13 cellular contexts compared by ENCODE assay signal in the genomic region with DNA sequence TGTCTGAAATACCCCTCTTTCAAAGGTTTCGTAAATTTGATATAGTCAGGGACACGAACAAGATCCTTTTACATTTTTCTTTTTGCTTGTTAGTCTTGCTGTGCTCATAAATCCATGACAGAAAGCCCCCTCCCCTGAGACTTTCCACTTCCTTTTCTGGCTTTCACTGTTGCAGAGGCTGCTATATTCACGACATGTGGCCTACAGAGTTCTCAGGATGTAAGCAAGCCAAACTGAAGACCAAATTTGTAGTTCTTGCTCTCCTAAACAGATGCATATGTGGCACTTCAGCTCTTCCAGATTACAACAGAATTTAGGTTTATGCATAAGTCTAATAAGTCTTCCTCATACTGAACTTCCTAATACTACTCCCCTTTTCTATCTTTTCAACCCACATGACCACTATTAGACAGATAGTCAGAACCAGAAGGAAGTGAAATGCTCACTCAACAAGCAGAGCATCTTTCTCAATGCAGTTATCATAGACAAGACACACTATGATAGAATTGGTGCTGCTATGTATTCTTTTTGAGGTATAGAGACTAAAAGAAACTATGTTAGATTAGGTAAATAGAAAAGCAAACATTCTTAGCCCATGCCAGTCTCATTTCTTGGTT.
DNase-seq lines count a peak whose midpoint lies in the region; ATAC-seq and TF ChIP-seq lines count a peak whose summit lies in the region.
"Had no signal": no experiment of that assay in that cellular context is flagged by ENCODE, and none has a peak within 500 bp of the region (broad histone marks: within the 10 kb centered on the region; RNA-seq: fewer than 3 reads in every experiment).

No MANE protein-coding gene starts in this region.

- no peak for TF ChIP-seq CTCF in nephron progenitor cell (IDR thresholded peaks at IDR 0.05)

- peaks cover 4% of the 10 kb centered on the region for H3K27me3 Mint-ChIP-seq in nephron progenitor cell (ENCODE audit: low read depth, poor library complexity)

- DNase-seq in nephron progenitor cell = no peak
- DNase-seq in NCI-H187 treated with DMSO at 0.1 percent for 48 hours (lab: John Stamatoyannopoulos, UW) = no peak
- DNase-seq in KG1 (lab: John Stamatoyannopoulos, UW) = no peak
- no peak for DNase-seq in hepatic stellate cell (ENCODE audit: low spot score)
- DNase-seq: dorsolateral prefrontal cortex, OCI-M1, ovary had no signal

- no peaks in the 10 kb centered on the region for H3K4me1 Mint-ChIP-seq in nephron progenitor cell

- H3K9me3 Mint-ChIP-seq in nephron progenitor cell = peaks cover 36% of the 10 kb centered on the region
- H3K9me3 Mint-ChIP-seq: T-helper 1 cell treated with Interleukin-12 subunit alpha and Interleukin-12 subunit beta and Interleukin-4 antibody, amounts not matched to agents 30 μg/mL and 1 μg/mL, for 36 hours had no signal

- no peaks in the 10 kb centered on the region for H3K36me3 Mint-ChIP-seq in nephron progenitor cell (ENCODE audit: low read depth)

- H3K27ac Mint-ChIP-seq in nephron progenitor cell = peak overlapping the region; percentile 26
- H3K27ac Mint-ChIP-seq: T-helper 1 cell treated with Interleukin-12 subunit alpha and Interleukin-12 subunit beta and Interleukin-4 antibody, amounts not matched to agents 30 μg/mL and 1 μg/mL, for 36 hours had no signal

- no peak overlapping the region for H3K4me3 Mint-ChIP-seq in nephron progenitor cell
- H3K4me3 Mint-ChIP-seq: T-helper 1 cell treated with Interleukin-12 subunit alpha and Interleukin-12 subunit beta and Interleukin-4 antibody, amounts not matched to agents 30 μg/mL and 1 μg/mL, for 36 hours had no signal

- ATAC-seq in GM19035 (IDR thresholded peaks at IDR 0.05; ENCODE audit: unreplicated experiment) = peak; percentile 50
- peak; percentile 75 for ATAC-seq in HG02759 (IDR thresholded peaks at IDR 0.05; ENCODE audit: unreplicated experiment)
- peak; percentile 78 for ATAC-seq in HG03571 (IDR thresholded peaks at IDR 0.05; ENCODE audit: unreplicated experiment)
- ATAC-seq in GM19467 (IDR thresholded peaks at IDR 0.05; ENCODE audit: unreplicated experiment) = no peak
- ATAC-seq: HCT116 had no signal
